20 cellular contexts compared by ENCODE assay signal in the genomic region with DNA sequence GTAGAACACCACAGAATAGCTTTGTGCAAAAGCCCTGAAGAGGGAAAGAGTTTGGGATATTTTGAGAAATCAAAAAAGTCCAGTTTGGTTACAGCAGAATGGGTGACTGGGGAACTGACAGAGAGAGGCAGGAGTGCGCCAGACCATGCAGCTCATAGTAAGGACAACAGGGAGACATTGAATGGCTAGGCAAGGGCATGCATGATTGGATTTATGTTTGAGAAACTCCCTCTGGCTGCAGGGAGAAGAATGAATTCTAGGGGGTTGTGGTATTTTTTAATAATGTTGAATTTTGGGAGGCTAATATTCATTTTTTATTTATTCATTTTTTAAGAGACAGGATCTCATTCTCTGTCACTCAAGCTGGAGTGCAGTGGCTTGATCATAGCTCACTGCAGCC. TPM values are rescaled to one million over a fixed set of nuclear protein-coding genes. Genes with fewer than 3 reads are reported as not detected.
DNase-seq lines count a peak whose midpoint lies in the region; ATAC-seq, FAIRE-seq and TF ChIP-seq lines count a peak whose summit lies in the region.
"Had no signal": no experiment of that assay in that cellular context is flagged by ENCODE, and none has a peak within 500 bp of the region (broad histone marks: within the 10 kb centered on the region; RNA-seq: fewer than 3 reads in every experiment).

No MANE protein-coding gene starts in this region.

- H3K36me3 Mint-ChIP-seq in HFFc6 (ENCODE audit: low read depth) (peaks cover 4% of the 10 kb centered on the region; the same call in 1 of the 2 replicates), astrocyte (ENCODE audit: low read depth, unreplicated experiment) (no peaks in the 10 kb centered on the region)
- H3K36me3 Mint-ChIP-seq in activated naive CD4-positive, alpha-beta T cell treated with anti-CD3 and anti-CD28 coated beads, Interleukin-2, amount 10 ng/mL, durations not matched to agents 7 days and 5 days, result no peaks in the 10 kb centered on the region
- H3K36me3 Mint-ChIP-seq: activated naive CD8-positive, alpha-beta T cell treated with anti-CD3 and anti-CD28 coated beads, Interleukin-2, amount 10 ng/mL, durations not matched to agents 7 days and 5 days had no signal

- no peak overlapping the region for H2AFZ ChIP-seq in astrocyte (ENCODE audit: low read depth, low read length)

- no peak overlapping the region for H3K4me3 Mint-ChIP-seq in HFFc6
- no peak overlapping the region for H3K4me3 Mint-ChIP-seq in astrocyte (ENCODE audit: unreplicated experiment)
- H3K4me3 Mint-ChIP-seq in activated naive CD4-positive, alpha-beta T cell treated with anti-CD3 and anti-CD28 coated beads, Interleukin-2, amount 10 ng/mL, durations not matched to agents 7 days and 5 days, result no peak overlapping the region
- H3K4me3 Mint-ChIP-seq: activated naive CD8-positive, alpha-beta T cell treated with anti-CD3 and anti-CD28 coated beads, Interleukin-2, amount 10 ng/mL, durations not matched to agents 7 days and 5 days; central memory CD8-positive, alpha-beta T cell had no signal

- H3K4me1 ChIP-seq in BE2C, result peaks cover 23% of the 10 kb centered on the region
- peaks cover 18% of the 10 kb centered on the region for H3K4me1 ChIP-seq in astrocyte (ENCODE audit: insufficient read depth, low read length)

- no peak for FAIRE-seq in astrocyte (lab: Jason Lieb, UNC)

- no peaks in the 10 kb centered on the region for H4K20me1 ChIP-seq in astrocyte (ENCODE audit: insufficient read depth, low read length)
- H4K20me1 ChIP-seq: BLaER1 treated with 17β-estradiol and CSF1 and Interleukin-3, amounts not matched to agents 10 nM and 100 nM had no signal

- peak; percentile 39 for TF ChIP-seq CTCF in BE2C (IDR thresholded peaks at IDR 0.05; ENCODE audit: low read depth, low read length)
- peak; percentile 53 for TF ChIP-seq CTCF in HFFc6 (IDR thresholded peaks at IDR 0.05)
- no peak for TF ChIP-seq CTCF in astrocyte (IDR thresholded peaks at IDR 0.05; ENCODE audit: insufficient read depth, low read depth, low read length)

- H3K9me3 Mint-ChIP-seq in HFFc6, result peaks cover 5% of the 10 kb centered on the region; the same call in 1 of the 2 replicates
- no peaks in the 10 kb centered on the region for H3K9me3 Mint-ChIP-seq in astrocyte (ENCODE audit: unreplicated experiment)
- no peaks in the 10 kb centered on the region for H3K9me3 Mint-ChIP-seq in activated naive CD4-positive, alpha-beta T cell treated with anti-CD3 and anti-CD28 coated beads, Interleukin-2, amount 10 ng/mL, durations not matched to agents 7 days and 5 days
- H3K9me3 Mint-ChIP-seq: activated naive CD8-positive, alpha-beta T cell treated with anti-CD3 and anti-CD28 coated beads, Interleukin-2, amount 10 ng/mL, durations not matched to agents 7 days and 5 days; central memory CD8-positive, alpha-beta T cell had no signal

- H3K9me3 ChIP-seq in BE2C (no peaks in the 10 kb centered on the region), astrocyte (ENCODE audit: insufficient read depth, low read depth, low read length) (no peaks in the 10 kb centered on the region)
- H3K9me3 ChIP-seq: BLaER1 treated with 17β-estradiol and CSF1 and Interleukin-3, amounts not matched to agents 10 nM and 100 nM; gastrocnemius medialis; neutrophil; sigmoid colon had no signal

- no peak for ATAC-seq in GM21619 (IDR thresholded peaks at IDR 0.05; ENCODE audit: unreplicated experiment)
- ATAC-seq: gastrocnemius medialis had no signal

- no peaks in the 10 kb centered on the region for H3K27me3 ChIP-seq in BE2C
- H3K27me3 ChIP-seq in astrocyte (ENCODE audit: insufficient read depth, low read length), result no peaks in the 10 kb centered on the region
- H3K27me3 ChIP-seq: BLaER1 treated with 17β-estradiol and CSF1 and Interleukin-3, amounts not matched to agents 10 nM and 100 nM; gastrocnemius medialis; neutrophil; sigmoid colon had no signal

- H3K9ac ChIP-seq in astrocyte (ENCODE audit: low read length), result no peak overlapping the region
- H3K9ac ChIP-seq: BLaER1 treated with 17β-estradiol and CSF1 and Interleukin-3, amounts not matched to agents 10 nM and 100 nM had no signal

- DNase-seq in BE2C (no peak), HFFc6 (no peak), astrocyte (ENCODE audit: low read depth) (no peak), left kidney (ENCODE audit: low read depth, low spot score) (peak; percentile 44), HK-2 (ENCODE audit: unreplicated experiment) (no peak), NCI-H748 (lab: John Stamatoyannopoulos, UW; ENCODE audit: unreplicated experiment) (no peak)
- DNase-seq in activated naive CD4-positive, alpha-beta T cell treated with anti-CD3 and anti-CD28 coated beads, Interleukin-2, amount 10 ng/mL, durations not matched to agents 7 days and 5 days, result no peak
- DNase-seq: activated naive CD8-positive, alpha-beta T cell treated with anti-CD3 and anti-CD28 coated beads, Interleukin-2, amount 10 ng/mL, durations not matched to agents 7 days and 5 days; gastrocnemius medialis; MM.1S; NCI-H2029; NCI-H748 treated with DMSO at 0.1 percent for 48 hours; Right ventricle myocardium superior; sigmoid colon; stimulated activated CD4-positive, alpha-beta T cell treated with anti-CD3 and anti-CD28 coated beads, Interleukin-2, amount 100 ng/mL, for 48 hours; T-helper 2 cell had no signal

- no peaks in the 10 kb centered on the region for H3K36me3 ChIP-seq in BE2C
- H3K36me3 ChIP-seq in astrocyte (ENCODE audit: insufficient read depth, low read length), result no peaks in the 10 kb centered on the region
- H3K36me3 ChIP-seq: BLaER1 treated with 17β-estradiol and CSF1 and Interleukin-3, amounts not matched to agents 10 nM and 100 nM; gastrocnemius medialis; neutrophil; sigmoid colon had no signal

- H3K79me2 ChIP-seq in astrocyte (ENCODE audit: insufficient read depth, low read length), result no peaks in the 10 kb centered on the region

- no peak overlapping the region for H3K4me3 ChIP-seq in BE2C (ENCODE audit: low read depth, low read length)
- H3K4me3 ChIP-seq in astrocyte (ENCODE audit: insufficient read depth, low read depth, low read length), result no peak overlapping the region
- H3K4me3 ChIP-seq: BLaER1 treated with 17β-estradiol and CSF1 and Interleukin-3, amounts not matched to agents 10 nM and 100 nM; gastrocnemius medialis; sigmoid colon had no signal

- H3K4me2 ChIP-seq in astrocyte (ENCODE audit: low read length), result no peak overlapping the region

- CTCF ChIA-PET in activated naive CD4-positive, alpha-beta T cell treated with anti-CD3 and anti-CD28 coated beads, Interleukin-2, amount 10 ng/mL, durations not matched to agents 7 days and 5 days (lab: Charles Lee), result interaction anchor here (1.2 to 3.1 kb wide), 3 partner anchors 14 to 106 kb away, joined by 4 to 42 read pairs (median 6); no protein-coding TSS in a partner anchor

- H3K27ac Mint-ChIP-seq in HFFc6, result no peak overlapping the region
- H3K27ac Mint-ChIP-seq in astrocyte (ENCODE audit: unreplicated experiment), result peak overlapping the region; percentile 50
- H3K27ac Mint-ChIP-seq in activated naive CD4-positive, alpha-beta T cell treated with anti-CD3 and anti-CD28 coated beads, Interleukin-2, amount 10 ng/mL, durations not matched to agents 7 days and 5 days, result no peak overlapping the region
- H3K27ac Mint-ChIP-seq: activated naive CD8-positive, alpha-beta T cell treated with anti-CD3 and anti-CD28 coated beads, Interleukin-2, amount 10 ng/mL, durations not matched to agents 7 days and 5 days had no signal

- H3K27ac ChIP-seq in astrocyte (ENCODE audit: low read depth, low read length), result no peak overlapping the region
- H3K27ac ChIP-seq: BLaER1 treated with 17β-estradiol and CSF1 and Interleukin-3, amounts not matched to agents 10 nM and 100 nM; neutrophil; sigmoid colon had no signal

- H3K27me3 Mint-ChIP-seq in HFFc6 (ENCODE audit: insufficient read depth) (no peaks in the 10 kb centered on the region; the same call in 1 of the 2 replicates), astrocyte (ENCODE audit: low read depth, unreplicated experiment) (no peaks in the 10 kb centered on the region)
- peaks cover 4% of the 10 kb centered on the region for H3K27me3 Mint-ChIP-seq in activated naive CD4-positive, alpha-beta T cell treated with anti-CD3 and anti-CD28 coated beads, Interleukin-2, amount 10 ng/mL, durations not matched to agents 7 days and 5 days
- H3K27me3 Mint-ChIP-seq: central memory CD8-positive, alpha-beta T cell had no signal

- peaks cover 82% of the 10 kb centered on the region for H3K4me1 Mint-ChIP-seq in HFFc6 (ENCODE audit: low read depth)
- peaks cover 40% of the 10 kb centered on the region for H3K4me1 Mint-ChIP-seq in astrocyte (ENCODE audit: low read depth, unreplicated experiment)
- peaks cover 5% of the 10 kb centered on the region for H3K4me1 Mint-ChIP-seq in activated naive CD4-positive, alpha-beta T cell treated with anti-CD3 and anti-CD28 coated beads, Interleukin-2, amount 10 ng/mL, durations not matched to agents 7 days and 5 days
- H3K4me1 Mint-ChIP-seq: central memory CD8-positive, alpha-beta T cell had no signal

RNA-seq across cellular contexts. Expression of a gene that starts 49.9 kb away (rescaled TPM):
- 1.5 TPM for polyA plus RNA-seq in BE2C (2012; ENCODE audit: insufficient read depth, insufficient read length, low read depth)
- total RNA-seq in HFFc6 (2021; fragmentation: NEBNext Ultra II Directional; extraction: Animal tissue kit (Norgen Biotek cat#: 25700)), result 100 to 1,000 TPM in 5 of 6 experiments, 10 to 100 TPM in 1; 99.6 to 430 (median 111) TPM
- 48.2 and 98.9 TPM in 2 replicates for total RNA-seq in astrocyte
